In genomic region chr13:111114362-111115050, GRCh38 we compare ENCODE assay signal across 8 cellular contexts. TPM values are rescaled to one million over a fixed set of nuclear protein-coding genes. Genes with fewer than 3 reads are reported as not detected.
DNase-seq lines count a peak whose midpoint lies in the region; ATAC-seq, FAIRE-seq and TF ChIP-seq lines count a peak whose summit lies in the region.

No MANE protein-coding gene starts in this region.

- no peak overlapping the region for H2BK120ac ChIP-seq in H1 (replicated peaks; ENCODE audit: low read depth, low read length)

- H3K27ac ChIP-seq in CD8-positive, alpha-beta T cell (ENCODE audit: low read depth, low read length), result no peak overlapping the region
- H3K27ac ChIP-seq in H1 (ENCODE audit: low read depth, low read length) (no peak overlapping the region), suprapubic skin (peak overlapping the region; percentile 88)

- FAIRE-seq in H1 (lab: Jason Lieb, UNC), result no peak

- H4K20me1 ChIP-seq in H1 (replicated peaks in 1 of 2; ENCODE audit: control insufficient read depth in 1 of 2, insufficient read depth in 2 of 2, low read length in 2 of 2), result peaks cover 0 to 2% of the 10 kb centered on the region in 2 experiments

- H3K4me1 Mint-ChIP-seq in CD8-positive, alpha-beta T cell (ENCODE audit: low read depth), result peaks cover 15% of the 10 kb centered on the region
- peaks cover 13% of the 10 kb centered on the region for H3K4me1 Mint-ChIP-seq in T-helper 17 cell

- no peak overlapping the region; the same call in 1 of the 2 replicates for H3K18ac ChIP-seq in H1 (ENCODE audit: extremely low read depth, low read length)

- peaks cover 4% of the 10 kb centered on the region for H3K36me3 Mint-ChIP-seq in CD8-positive, alpha-beta T cell
- H3K36me3 Mint-ChIP-seq in T-helper 17 cell (ENCODE audit: low read depth), result peaks cover 3% of the 10 kb centered on the region

- peak; percentile 60 for ATAC-seq in CD8-positive, alpha-beta T cell
- ATAC-seq in GM21528 (IDR thresholded peaks at IDR 0.05; ENCODE audit: low FRiP score, unreplicated experiment) (peak; percentile 34), T-helper 17 cell (peak; percentile 69), HG03520 (IDR thresholded peaks at IDR 0.05; ENCODE audit: unreplicated experiment) (no peak)

- peak overlapping the region; percentile 40; the same call in 1 of the 2 replicates for H2BK15ac ChIP-seq in H1 (ENCODE audit: low read length)

- peak overlapping the region; percentile 71 for H3K27ac Mint-ChIP-seq in CD8-positive, alpha-beta T cell
- H3K27ac Mint-ChIP-seq in T-helper 17 cell, result peak overlapping the region; percentile 21

- no peak overlapping the region for H2BK5ac ChIP-seq in H1 (ENCODE audit: low read depth, low read length)

- no peak for TF ChIP-seq CTCF in CD8-positive, alpha-beta T cell (IDR thresholded peaks at IDR 0.05)
- TF ChIP-seq CTCF in H1 (IDR thresholded peaks at IDR 0.05; ENCODE audit: control extremely low read depth in 1 of 3, insufficient read depth in 1 of 3, low read depth in 1 of 3, low read length in 3 of 3), result no peak
- no peak for TF ChIP-seq CTCF in suprapubic skin (IDR thresholded peaks at IDR 0.05)

- intact Hi-C loops in CD8-positive, alpha-beta T cell (cut with DNase I, micrococcal nuclease), result no loop called here

- TF ChIP-seq EP300 in H1 (IDR thresholded peaks at IDR 0.05; ENCODE audit: borderline replicate concordance in 1 of 2, low read depth in 2 of 2, low read length in 2 of 2) (no peak), suprapubic skin (IDR thresholded peaks at IDR 0.05) (no peak)

- H3K4me3 ChIP-seq in CD8-positive, alpha-beta T cell (ENCODE audit: low read depth, low read length), result peak overlapping the region; percentile 67
- peak overlapping the region; percentile 78 to 91 (median 82) for H3K4me3 ChIP-seq in H1 (ENCODE audit: extremely low read depth in 1 of 4, insufficient read depth in 2 of 4, low read depth in 3 of 4, low read length in 4 of 4)
- H3K4me3 ChIP-seq in suprapubic skin, result peak overlapping the region; percentile 66

- no peak for TF ChIP-seq RAD21 in H1 (IDR thresholded peaks at IDR 0.05 in 1 of 2, conservative IDR thresholded peaks at IDR 0.05 in 1 of 2; ENCODE audit: low read depth in 2 of 2, low read length in 2 of 2)

- POLR2A ChIA-PET in CD8-positive, alpha-beta T cell (lab: Charles Lee), result no interaction called here
- POLR2A ChIA-PET in H1 (lab: Charles Lee; ENCODE audit: partially characterized antibody), result no interaction called here

- H3K14ac ChIP-seq in H1 (ENCODE audit: insufficient read length), result no peak overlapping the region

- no peaks in the 10 kb centered on the region for H3K9me3 ChIP-seq in CD8-positive, alpha-beta T cell (ENCODE audit: low read length)
- H3K9me3 ChIP-seq in T-helper 17 cell (ENCODE audit: control insufficient read depth, low read length, poor library complexity, severe bottlenecking), result no peaks in the 10 kb centered on the region
- no peaks in the 10 kb centered on the region; a peak in 1 of 4 replicates for H3K9me3 ChIP-seq in H1 (ENCODE audit: insufficient read depth in 2 of 2, low read depth in 1 of 2, low read length in 1 of 2)
- H3K9me3 ChIP-seq in suprapubic skin, result no peaks in the 10 kb centered on the region

- no peaks in the 10 kb centered on the region for H3K79me2 ChIP-seq in H1 (ENCODE audit: control insufficient read depth in 1 of 2, insufficient read depth in 2 of 2, low read length in 2 of 2)

- H3K9ac ChIP-seq in H1 (replicated peaks in 1 of 4; ENCODE audit: extremely low read depth in 1 of 4, low read depth in 3 of 4, low read length in 3 of 4), result peak overlapping the region in 3 of 4 experiments; percentile 35 to 71 (median 52); a peak in 6 of 7 replicates

- peak overlapping the region; percentile 86 for H3K4me3 Mint-ChIP-seq in CD8-positive, alpha-beta T cell
- H3K4me3 Mint-ChIP-seq in T-helper 17 cell, result peak overlapping the region; percentile 93

- no peak for TF ChIP-seq POLR2A in H1 (IDR thresholded peaks at IDR 0.05; ENCODE audit: control extremely low read depth in 1 of 2, low read depth in 2 of 2, low read length in 2 of 2)
- TF ChIP-seq POLR2A in suprapubic skin (IDR thresholded peaks at IDR 0.05), result peak in 1 of 2 donors; percentile 59

- peaks cover 34% of the 10 kb centered on the region for H3K27me3 ChIP-seq in CD8-positive, alpha-beta T cell (ENCODE audit: insufficient read depth, low read length)
- H3K27me3 ChIP-seq in H1 (replicated peaks in 1 of 4; ENCODE audit: control insufficient read depth in 3 of 4, extremely low read depth in 1 of 4, insufficient read depth in 3 of 4, low read length in 3 of 4), result peaks cover 7 to 44% (median 29%) of the 10 kb centered on the region in 4 experiments
- peaks cover 71% of the 10 kb centered on the region for H3K27me3 ChIP-seq in suprapubic skin

- H3K36me3 ChIP-seq in CD8-positive, alpha-beta T cell (ENCODE audit: insufficient read depth, low read length), result no peaks in the 10 kb centered on the region
- no peaks in the 10 kb centered on the region for H3K36me3 ChIP-seq in H1 (ENCODE audit: control insufficient read depth in 2 of 4, insufficient read depth in 4 of 4, low read length in 3 of 4)
- H3K36me3 ChIP-seq in suprapubic skin, result no peaks in the 10 kb centered on the region

- no peak overlapping the region for H2BK20ac ChIP-seq in H1 (ENCODE audit: low read length)

- H3K4ac ChIP-seq in H1 (replicated peaks; ENCODE audit: insufficient read length, low read depth, low read length), result no peak overlapping the region

- WGBS in H1 (ENCODE audit: extremely low coverage in 1 of 2, insufficient coverage in 1 of 2, insufficient read length in 1 of 2, insufficient replicate concordance in 2 of 2, low coverage in 1 of 2, low lambda C conversion rate in 2 of 2, missing lambda C conversion rate in 1 of 2), 2 experiments, result 3% methylated on average over 48 of the region's 55 CpGs; no CpG with 5 or more reads in 1 of the 2 experiments
- WGBS in suprapubic skin, result under 1% methylated on average over 29 of the region's 55 CpGs

- no peak overlapping the region for H2AFZ ChIP-seq in H1 (ENCODE audit: low read length)

- H3K27me3 Mint-ChIP-seq in CD8-positive, alpha-beta T cell (ENCODE audit: low read depth), result peaks cover 74% of the 10 kb centered on the region
- H3K27me3 Mint-ChIP-seq in T-helper 17 cell, result peaks cover 79% of the 10 kb centered on the region

- H2AK5ac ChIP-seq in H1 (ENCODE audit: low read depth, low read length), result no peak overlapping the region

- H3K9me3 Mint-ChIP-seq in CD8-positive, alpha-beta T cell, result no peaks in the 10 kb centered on the region

- no peaks in the 10 kb centered on the region for H3K79me1 ChIP-seq in H1 (ENCODE audit: low read depth, low read length)

- no peak overlapping the region for H4K8ac ChIP-seq in H1 (ENCODE audit: extremely low read depth, insufficient read depth, low read length)

- CTCF ChIA-PET in CD8-positive, alpha-beta T cell (lab: Charles Lee), result no interaction called here
- CTCF ChIA-PET in H1 (lab: Charles Lee; ENCODE audit: partially characterized antibody), result interaction anchor here (0.7 to 1.9 kb wide), 2 partner anchors 47 to 108 kb away, joined by 3 to 9 read pairs; no protein-coding TSS in a partner anchor

- H2BK12ac ChIP-seq in H1 (ENCODE audit: low read depth, low read length), result no peak overlapping the region

- no peak overlapping the region for H3K56ac ChIP-seq in H1 (replicated peaks; ENCODE audit: insufficient read length, low read depth, low read length)

- H4K5ac ChIP-seq in H1 (ENCODE audit: insufficient read length, low read depth, low read length), result no peak overlapping the region

- peaks cover 14% of the 10 kb centered on the region for H3K4me1 ChIP-seq in CD8-positive, alpha-beta T cell (ENCODE audit: insufficient read depth, low read length)
- H3K4me1 ChIP-seq in H1 (replicated peaks in 1 of 4; ENCODE audit: control insufficient read depth in 3 of 4, insufficient read depth in 4 of 4, low read length in 3 of 4), result peaks cover 0 to 3% (median 0%) of the 10 kb centered on the region in 4 experiments; a peak in 2 of 7 replicates
- peaks cover 36% of the 10 kb centered on the region for H3K4me1 ChIP-seq in suprapubic skin

- H3K23me2 ChIP-seq in H1 (ENCODE audit: low read depth, low read length), result peaks cover 12% of the 10 kb centered on the region

- peak overlapping the region; percentile 85 to 92 for H3K4me2 ChIP-seq in H1 (ENCODE audit: insufficient read depth in 1 of 2, low read depth in 2 of 2, low read length in 2 of 2)

- peak in 2 of 7 experiments; percentile 23 to 47 for DNase-seq in CD8-positive, alpha-beta T cell
- no peak for DNase-seq in T-helper 17 cell
- DNase-seq in H1 (ENCODE audit: low read depth in 1 of 2, low spot score in 2 of 2), result no peak
- peak; percentile 3 for DNase-seq in medulla oblongata (ENCODE audit: extremely low spot score)
- DNase-seq in suprapubic skin (ENCODE audit: low spot score in 2 of 2), result peak in 1 of 2 donors; percentile 80
- DNase-seq in NCI-H524 (lab: John Stamatoyannopoulos, UW), result no peak

- no peak overlapping the region for H3K23ac ChIP-seq in H1 (ENCODE audit: insufficient read length)

- H4K91ac ChIP-seq in H1 (replicated peaks; ENCODE audit: insufficient read length, low read length), result no peak overlapping the region

TF ChIP-seq in H1, 55 proteins besides CTCF, POLR2A, EP300 and RAD21 (continues in another document):
- TF ChIP-seq JUND (IDR thresholded peaks at IDR 0.05; ENCODE audit: low read length) (no peak), NRF1 (IDR thresholded peaks at IDR 0.05; ENCODE audit: low read depth, low read length) (no peak), E2F6 (IDR thresholded peaks at IDR 0.05) (no peak), CREB1 (IDR thresholded peaks at IDR 0.05) (0 out of 2 replicates have a peak, but pooled peaks have one; percentile 51), CEBPB (IDR thresholded peaks at IDR 0.05; ENCODE audit: low read depth, low read length) (no peak)

RNA-seq across cellular contexts. Expression of gene ARHGEF7, which starts 0.6 kb away (rescaled TPM):
- 100 to 1,000 TPM; 163 to 178 TPM for total RNA-seq in CD8-positive, alpha-beta T cell
- total RNA-seq in T-helper 17 cell (100 to 1,000 TPM in 1 of 2 donors, 10 to 100 TPM in 1; 78.8 to 104 TPM), suprapubic skin (100 to 1,000 TPM in 2 of 4 donors, 10 to 100 TPM in 2; 72.1 to 210 (median 99.6) TPM)
- total RNA-seq in H1 (2021; fragmentation: NEBNext Ultra II Directional; extraction: Animal tissue kit (Norgen Biotek cat#: 25700)), result 51.7 and 56.5 TPM in 2 replicates
- 26.2 and 27.4 TPM in 2 replicates for polyA plus RNA-seq in H1 (2011; rRNA removed)
- 22.9 TPM for polyA plus RNA-seq in H1 (2011; cell fraction: cytosol; rRNA removed)
- polyA plus RNA-seq in H1 (2011; cell fraction: nucleus; rRNA removed), result 72.3 TPM
- polyA plus RNA-seq in H1 (2012, experiment 1 of 2), result 31.1 to 36.7 TPM (median 35.3 TPM) in 4 replicates
- 8.2 TPM for polyA plus RNA-seq in H1 (2012, experiment 2 of 2)
- 27.7 TPM for polyA plus RNA-seq in H1 (2013, experiment 1 of 2)
- 26.2 TPM for polyA plus RNA-seq in H1 (2013, experiment 2 of 2)
- 38.5 and 39.6 TPM in 2 replicates for polyA minus RNA-seq in H1 (2011; rRNA and poly(A)+ RNA removed)
- 28.9 TPM for polyA minus RNA-seq in H1 (2011; cell fraction: cytosol; rRNA and poly(A)+ RNA removed)
- 89.1 TPM for polyA minus RNA-seq in H1 (2011; cell fraction: nucleus; rRNA and poly(A)+ RNA removed)
